ENCODE assay signal across 11 cellular contexts in genomic region chr17:882827-883585, GRCh38.
DNase-seq lines count a peak whose midpoint lies in the region; ATAC-seq, FAIRE-seq and TF ChIP-seq lines count a peak whose summit lies in the region.
"Had no signal": no experiment of that assay in that cellular context is flagged by ENCODE, and none has a peak within 500 bp of the region (broad histone marks: within the 10 kb centered on the region; RNA-seq: fewer than 3 reads in every experiment).

No MANE protein-coding gene starts in this region.

- ATAC-seq in A549: no peak; a peak in 1 of 6 replicates
- ATAC-seq in GM21526 (IDR thresholded peaks at IDR 0.05; ENCODE audit: low FRiP score, unreplicated experiment): no peak
- ATAC-seq in HG02798 (IDR thresholded peaks at IDR 0.05; ENCODE audit: poor library complexity, unreplicated experiment): no peak
- ATAC-seq in GM18868 (IDR thresholded peaks at IDR 0.05; ENCODE audit: unreplicated experiment): no peak

- peaks cover 7% of the 10 kb centered on the region for H3K36me3 Mint-ChIP-seq in nephron (ENCODE audit: low read depth)

- DNase-seq in A549 (ENCODE audit: low read depth in 1 of 2, low spot score in 1 of 2) (no peak), Peyer's patch (peak in 1 of 3 donors; percentile 52), fibroblast of mammary gland (ENCODE audit: low read depth) (peak; percentile 75), RCC 7860 (ENCODE audit: low spot score) (no peak)
- DNase-seq: activated CD4-positive, CD25-positive, alpha-beta regulatory T cell; BE2C had no signal

- FAIRE-seq in A549 (lab: Jason Lieb, UNC) (no peak), RCC 7860 (lab: Jason Lieb, UNC) (no peak)

- H3K4me2 ChIP-seq in A549: 0 out of 3 replicates have a peak overlapping the region, but pooled peaks have one; percentile 1
- H3K4me2 ChIP-seq: KMS-11 had no signal

- CTCF ChIA-PET in A549 (lab: Yijun Ruan, JAX): interaction anchor here (0.6 to 1.6 kb wide), 7 partner anchors 9 to 114 kb away, joined by 3 to 8 read pairs (median 3); partner anchors contain the start of gene TIMM22

- H3K4me3 ChIP-seq in A549 (no peak overlapping the region), Peyer's patch (no peak overlapping the region), fibroblast of mammary gland (ENCODE audit: control insufficient read depth, low read depth, low read length) (no peak overlapping the region)

- no peaks in the 10 kb centered on the region for H3K9me3 ChIP-seq in A549
- no peaks in the 10 kb centered on the region for H3K9me3 ChIP-seq in Peyer's patch
- H3K9me3 ChIP-seq: BE2C had no signal

- WGBS in A549 (ENCODE audit: missing lambda C conversion rate): 79% methylated on average over 14 of the region's 14 CpGs

- no peak for TF ChIP-seq CTCF in A549 (IDR thresholded peaks at IDR 0.05)
- no peak for TF ChIP-seq CTCF in Peyer's patch (IDR thresholded peaks at IDR 0.05)
- no peak for TF ChIP-seq CTCF in fibroblast of mammary gland (conservative IDR thresholded peaks at IDR 0.05; ENCODE audit: control insufficient read depth, insufficient read depth, low read depth, low read length)
- TF ChIP-seq CTCF in nephron (IDR thresholded peaks at IDR 0.05; ENCODE audit: unreplicated experiment in 3 of 3): no peak

- no peaks in the 10 kb centered on the region for H3K9me3 Mint-ChIP-seq in nephron

- H3K36me3 ChIP-seq in Peyer's patch: no peaks in the 10 kb centered on the region
- H3K36me3 ChIP-seq: BE2C had no signal

- no peak for TF ChIP-seq RAD21 in A549 (conservative IDR thresholded peaks at IDR 0.05 in 1 of 2, IDR thresholded peaks at IDR 0.05 in 1 of 2)

- TF ChIP-seq EP300 in A549 (IDR thresholded peaks at IDR 0.05): no peak

- H3K4me3 Mint-ChIP-seq in nephron: peak overlapping the region; percentile 44 to 72 (median 69)

- H3K27ac ChIP-seq in A549 (peak overlapping the region in 1 of 2 experiments; percentile 45; a peak in 3 of 6 replicates), Peyer's patch (peak overlapping the region in 3 of 4 donors; percentile 51 to 73 (median 52))
- H3K27ac ChIP-seq: KMS-11 had no signal

- H3K27me3 ChIP-seq in Peyer's patch: no peaks in the 10 kb centered on the region
- H3K27me3 ChIP-seq: BE2C had no signal

- no peaks in the 10 kb centered on the region for H3K27me3 Mint-ChIP-seq in nephron (ENCODE audit: low read depth)

- H3K27ac Mint-ChIP-seq in nephron: peak overlapping the region; percentile 95 to 98 (median 97)

- POLR2A ChIA-PET in A549 (lab: Yijun Ruan, JAX): no interaction called here

- H3K4me1 ChIP-seq in A549 (peaks cover 25% of the 10 kb centered on the region; the same call in 2 of the 3 replicates), Peyer's patch (peaks cover 0 to 32% (median 0%) of the 10 kb centered on the region in 4 donors)
- H3K4me1 ChIP-seq: BE2C had no signal

- peaks cover 70% of the 10 kb centered on the region for H3K4me1 Mint-ChIP-seq in nephron

- no peak for TF ChIP-seq POLR2A in A549 (IDR thresholded peaks at IDR 0.05; ENCODE audit: low read length)
- no peak for TF ChIP-seq POLR2A in Peyer's patch (IDR thresholded peaks at IDR 0.05)

TF ChIP-seq in A549, 52 proteins besides CTCF, POLR2A, EP300 and RAD21:
- TF ChIP-seq ESRRA (IDR thresholded peaks at IDR 0.05; ENCODE audit: borderline replicate concordance, low read length) (no peak), SMC3 (IDR thresholded peaks at IDR 0.05) (no peak), ATOH8 (CRISPR knock-in tag; IDR thresholded peaks at IDR 0.05; ENCODE audit: low read depth) (no peak), HOXB5 (CRISPR knock-in tag; IDR thresholded peaks at IDR 0.05) (no peak), HDAC2 (IDR thresholded peaks at IDR 0.05) (no peak), SREBF2 (IDR thresholded peaks at IDR 0.05) (no peak), EHMT2 (IDR thresholded peaks at IDR 0.05; ENCODE audit: low read depth) (no peak), FOXS1 (CRISPR knock-in tag; IDR thresholded peaks at IDR 0.05) (no peak), CEBPB (IDR thresholded peaks at IDR 0.05) (no peak), E2F6 (IDR thresholded peaks at IDR 0.05; ENCODE audit: borderline replicate concordance, low read depth) (no peak), MYC (IDR thresholded peaks at IDR 0.05; ENCODE audit: borderline replicate concordance, low read length) (no peak), CHD2 (IDR thresholded peaks at IDR 0.05; ENCODE audit: low read length, partially characterized antibody) (no peak), ZFP36 (IDR thresholded peaks at IDR 0.05; ENCODE audit: borderline replicate concordance, partially characterized antibody) (no peak), MAX (IDR thresholded peaks at IDR 0.05) (no peak), HOXA7 (CRISPR knock-in tag; IDR thresholded peaks at IDR 0.05) (no peak), FOSB (CRISPR knock-in tag; IDR thresholded peaks at IDR 0.05) (no peak)
